8 cellular contexts compared by ENCODE assay signal in genomic region chr4:82797591-82798081, GRCh38. TPM values are rescaled to one million over a fixed set of nuclear protein-coding genes. Genes with fewer than 3 reads are reported as not detected.
DNase-seq lines count a peak whose midpoint lies in the region; ATAC-seq, FAIRE-seq and TF ChIP-seq lines count a peak whose summit lies in the region.

No MANE protein-coding gene starts in this region.

- 10% methylated on average over 9 of the region's 37 CpGs for WGBS in HepG2 (ENCODE audit: low lambda C conversion rate)

- FAIRE-seq in HepG2 (lab: Jason Lieb, UNC) = no peak

- H3K4me2 ChIP-seq in Loucy (ENCODE audit: low read depth, low read length, poor library complexity, severe bottlenecking) (peak overlapping the region; percentile 87), HepG2 (ENCODE audit: low read depth, low read length) (peak overlapping the region; percentile 55; the same call in 1 of the 2 replicates)

- peak overlapping the region; percentile 60 for H3K9ac ChIP-seq in Loucy (ENCODE audit: low read depth, low read length, poor library complexity, severe bottlenecking)
- no peak overlapping the region for H3K9ac ChIP-seq in HepG2 (ENCODE audit: insufficient read depth, low read depth, low read length)
- no peak overlapping the region for H3K9ac ChIP-seq in stomach smooth muscle (ENCODE audit: low read length in 2 of 2)

- intact Hi-C loops in HepG2 (cut with micrococcal nuclease; ENCODE audit: unreplicated experiment) = no loop called here

- H3K4me1 ChIP-seq in Loucy (ENCODE audit: insufficient read depth, low read length, poor library complexity, severe bottlenecking) (peaks cover 38% of the 10 kb centered on the region), HepG2 (ENCODE audit: insufficient read depth, low read length) (no peaks in the 10 kb centered on the region), stomach smooth muscle (ENCODE audit: control insufficient read depth, insufficient read depth, low read length) (peaks cover 14% of the 10 kb centered on the region)

- ATAC-seq in HepG2 = peak; percentile 29

- H3K9me2 ChIP-seq in Loucy (replicated peaks; ENCODE audit: low read depth, low read length) = no peaks in the 10 kb centered on the region

- CTCF ChIA-PET in HepG2 (lab: Yijun Ruan, JAX; ENCODE audit: low intra/inter-chr PET ratio, low total read pairs) = no interaction called here

- H3K4me3 ChIP-seq in Loucy (ENCODE audit: low read length, poor library complexity, severe bottlenecking) (peak overlapping the region; percentile 88), HepG2 (replicated peaks in 1 of 3; ENCODE audit: insufficient read depth in 1 of 3, low read depth in 2 of 3, low read length in 3 of 3) (no peak overlapping the region), stomach smooth muscle (ENCODE audit: low read length in 2 of 2) (peak overlapping the region; percentile 42 to 81)

- in situ Hi-C loops in HepG2 (cut with HindIII; ENCODE audit: extremely low pct_ligation_motif_present, low pct_unique_long_range_greater_than_20kb) = no loop called here

- no TSS peak for BruUV-seq in HepG2 (replicated peaks; lab: Mats Ljungman, UMichigan)

- H3K36me3 ChIP-seq in Loucy (ENCODE audit: insufficient read depth, low read length) = no peaks in the 10 kb centered on the region
- H3K36me3 ChIP-seq in HepG2 (replicated peaks in 1 of 2; ENCODE audit: control insufficient read depth in 1 of 2, insufficient read depth in 2 of 2, low read length in 2 of 2) = no peaks in the 10 kb centered on the region
- H3K36me3 ChIP-seq in stomach smooth muscle (ENCODE audit: control insufficient read depth in 2 of 2, insufficient read depth in 2 of 2, low read length in 2 of 2) = peaks cover 0 to 2% of the 10 kb centered on the region in 2 donors

- DNase-seq in EH (ENCODE audit: low read depth) = peak; percentile 45
- DNase-seq in caudate nucleus (lab: John Stamatoyannopoulos, UW) = peak in 27 of 61 donors; percentile 18 to 76 (median 43)
- no peak for DNase-seq in HepG2 (ENCODE audit: low spot score)
- no peak for DNase-seq in NK-92 treated with Interleukin-12 subunit alpha and Interleukin-12 subunit beta, amount 100 ng/mL, for 24 hours (lab: John Stamatoyannopoulos, UW)
- DNase-seq in Ammon's horn (ENCODE audit: low spot score) = no peak
- DNase-seq in NCI-H1694 (lab: John Stamatoyannopoulos, UW) = no peak

- H3F3A ChIP-seq in Loucy (ENCODE audit: low read depth) = no peaks in the 10 kb centered on the region

- H3K27ac ChIP-seq in caudate nucleus (ENCODE audit: low read depth, low read length) (peak overlapping the region; percentile 86), HepG2 (ENCODE audit: extremely low read length, insufficient read depth, low read length) (no peak overlapping the region), stomach smooth muscle (ENCODE audit: low read length) (no peak overlapping the region)

- no peak for TF ChIP-seq RAD21 in HepG2 (CRISPR knock-in tag; IDR thresholded peaks at IDR 0.05)

- POLR2A ChIA-PET in HepG2 (lab: Yijun Ruan, JAX) = no interaction called here

- TF ChIP-seq EP300 in HepG2 (IDR thresholded peaks at IDR 0.05; ENCODE audit: low read depth in 2 of 2, low read length in 2 of 2) (no peak), HepG2 (CRISPR knock-in tag; IDR thresholded peaks at IDR 0.05; ENCODE audit: borderline replicate concordance) (no peak)

- H3K9me3 ChIP-seq in Loucy (ENCODE audit: insufficient read depth, low read depth, low read length) (no peaks in the 10 kb centered on the region), HepG2 (ENCODE audit: low read length) (no peaks in the 10 kb centered on the region), stomach smooth muscle (ENCODE audit: control insufficient read depth in 2 of 2, low read length in 2 of 2) (no peaks in the 10 kb centered on the region)

- TF ChIP-seq CTCF in Loucy (conservative IDR thresholded peaks at IDR 0.05; ENCODE audit: low read length) (no peak), HepG2 (CRISPR knock-in tag; IDR thresholded peaks at IDR 0.05) (no peak)

- H4K20me1 ChIP-seq in Loucy (ENCODE audit: insufficient read depth, low read length, poor library complexity, severe bottlenecking) (peaks cover 22% of the 10 kb centered on the region), HepG2 (ENCODE audit: insufficient read depth, low read length) (no peaks in the 10 kb centered on the region)

- H2AFZ ChIP-seq in Loucy (ENCODE audit: low read length) = no peak overlapping the region
- no peak overlapping the region for H2AFZ ChIP-seq in HepG2 (ENCODE audit: low read length)

- peaks cover 41% of the 10 kb centered on the region for H3K79me2 ChIP-seq in Loucy (ENCODE audit: insufficient read depth, low read length)
- H3K79me2 ChIP-seq in HepG2 (ENCODE audit: insufficient read depth, low read length) = no peaks in the 10 kb centered on the region

- H3K27me3 ChIP-seq in Loucy (ENCODE audit: insufficient read depth, low read length, poor library complexity, severe bottlenecking) = no peaks in the 10 kb centered on the region
- H3K27me3 ChIP-seq in HepG2 (ENCODE audit: control insufficient read depth in 1 of 2, insufficient read depth in 2 of 2, low read length in 2 of 2) = peaks cover 5 to 53% of the 10 kb centered on the region in 2 experiments
- H3K27me3 ChIP-seq in stomach smooth muscle (ENCODE audit: control insufficient read depth in 1 of 2, insufficient read depth in 2 of 2, low read length in 2 of 2) = no peaks in the 10 kb centered on the region

- TF ChIP-seq POLR2A in HepG2 (IDR thresholded peaks at IDR 0.05; ENCODE audit: insufficient read depth in 1 of 2, low read depth in 2 of 2, low read length in 2 of 2) = no peak

TF ChIP-seq in HepG2, 621 proteins besides CTCF, POLR2A, EP300 and RAD21:
- TF ChIP-seq CREM (IDR thresholded peaks at IDR 0.05) (no peak), CREM (CRISPR knock-in tag; IDR thresholded peaks at IDR 0.05) (no peak), ZNF800 (CRISPR knock-in tag; IDR thresholded peaks at IDR 0.05) (peak; percentile 99)
- TF ChIP-seq, protein P1, sequence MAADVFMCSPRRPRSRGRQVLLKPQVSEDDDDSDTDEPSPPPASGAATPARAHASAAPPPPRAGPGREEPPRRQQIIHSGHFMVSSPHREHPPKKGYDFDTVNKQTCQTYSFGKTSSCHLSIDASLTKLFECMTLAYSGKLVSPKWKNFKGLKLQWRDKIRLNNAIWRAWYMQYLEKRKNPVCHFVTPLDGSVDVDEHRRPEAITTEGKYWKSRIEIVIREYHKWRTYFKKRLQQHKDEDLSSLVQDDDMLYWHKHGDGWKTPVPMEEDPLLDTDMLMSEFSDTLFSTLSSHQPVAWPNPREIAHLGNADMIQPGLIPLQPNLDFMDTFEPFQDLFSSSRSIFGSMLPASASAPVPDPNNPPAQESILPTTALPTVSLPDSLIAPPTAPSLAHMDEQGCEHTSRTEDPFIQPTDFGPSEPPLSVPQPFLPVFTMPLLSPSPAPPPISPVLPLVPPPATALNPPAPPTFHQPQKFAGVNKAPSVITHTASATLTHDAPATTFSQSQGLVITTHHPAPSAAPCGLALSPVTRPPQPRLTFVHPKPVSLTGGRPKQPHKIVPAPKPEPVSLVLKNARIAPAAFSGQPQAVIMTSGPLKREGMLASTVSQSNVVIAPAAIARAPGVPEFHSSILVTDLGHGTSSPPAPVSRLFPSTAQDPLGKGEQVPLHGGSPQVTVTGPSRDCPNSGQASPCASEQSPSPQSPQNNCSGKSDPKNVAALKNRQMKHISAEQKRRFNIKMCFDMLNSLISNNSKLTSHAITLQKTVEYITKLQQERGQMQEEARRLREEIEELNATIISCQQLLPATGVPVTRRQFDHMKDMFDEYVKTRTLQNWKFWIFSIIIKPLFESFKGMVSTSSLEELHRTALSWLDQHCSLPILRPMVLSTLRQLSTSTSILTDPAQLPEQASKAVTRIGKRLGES (CRISPR knock-in tag; IDR thresholded peaks at IDR 0.05; ENCODE audit: borderline replicate concordance) = no peak
TF ChIP-seq in HepG2: peak in this region for 1.

RNA-seq across cellular contexts. Expression of gene SCD5, which starts 1.0 kb away (rescaled TPM):
- not detected in 2 replicates for total RNA-seq in HepG2 (2016; rRNA removed; fragmentation: Illumina TruSeq; extraction: Trizol)
- not detected in 2 replicates for total RNA-seq in HepG2 (2016; cell fraction: cytosol; rRNA removed; fragmentation: Illumina TruSeq; extraction: Trizol; ENCODE audit: low read depth)
- total RNA-seq in HepG2 (2016; cell fraction: insoluble cytoplasmic fraction; rRNA removed; fragmentation: Illumina TruSeq; extraction: Trizol) = not detected in 2 replicates
- not detected in 2 replicates for total RNA-seq in HepG2 (2016; cell fraction: membrane; rRNA removed; fragmentation: Illumina TruSeq; extraction: Trizol)
- total RNA-seq in HepG2 (2016; cell fraction: nucleus; rRNA removed; fragmentation: Illumina TruSeq; extraction: Trizol) = not detected in 2 replicates
- polyA plus RNA-seq in HepG2 (2011; rRNA removed) = not detected in 2 replicates
- not detected in 2 replicates for polyA plus RNA-seq in HepG2 (2011; cell fraction: cytosol; rRNA removed)
- not detected in 2 replicates for polyA plus RNA-seq in HepG2 (2011; cell fraction: nucleus; rRNA removed)
- not detected in 2 replicates for polyA plus RNA-seq in HepG2 (2012)
- not detected in 2 replicates for polyA plus RNA-seq in HepG2 (2016; cell fraction: cytosol; fragmentation: Illumina TruSeq; extraction: Trizol; ENCODE audit: low read depth)
- not detected in 2 replicates for polyA plus RNA-seq in HepG2 (2016; cell fraction: insoluble cytoplasmic fraction; fragmentation: Illumina TruSeq; extraction: Trizol; ENCODE audit: low read depth)
- polyA plus RNA-seq in HepG2 (2016; cell fraction: membrane; fragmentation: Illumina TruSeq; extraction: Trizol; ENCODE audit: low read depth) = not detected in 2 replicates
- polyA plus RNA-seq in HepG2 (2016; cell fraction: nucleus; fragmentation: Illumina TruSeq; extraction: Trizol; ENCODE audit: insufficient read depth, low read depth) = 0.15 TPM in 1 of 2 replicates, not detected in the other
- polyA minus RNA-seq in HepG2 (2011; rRNA and poly(A)+ RNA removed; ENCODE audit: low replicate concordance) = 1.8 TPM in 1 of 2 replicates, not detected in the other
- not detected in 2 replicates for polyA minus RNA-seq in HepG2 (2011; cell fraction: cytosol; rRNA and poly(A)+ RNA removed)
- polyA minus RNA-seq in HepG2 (2011; cell fraction: nucleus; rRNA and poly(A)+ RNA removed) = not detected in 2 replicates

Comparison
In these comparisons a context has a peak if more than half of its experiments do, and no peak if none do; other contexts are left out.
1. H3K4me3 ChIP-seq: peak in Loucy (single experiment) and stomach smooth muscle (2 of 2); none in HepG2 (0 of 3).